Comparison of ENCODE assay signal across 8 cellular contexts in genomic region chr6:167141667-167142432, GRCh38. TPM values are rescaled to one million over a fixed set of nuclear protein-coding genes. Genes with fewer than 3 reads are reported as not detected.
DNase-seq lines count a peak whose midpoint lies in the region; ATAC-seq and TF ChIP-seq lines count a peak whose summit lies in the region.

No MANE protein-coding gene starts in this region.

- POLR2A ChIA-PET in activated naive CD8-positive, alpha-beta T cell treated with anti-CD3 and anti-CD28 coated beads, Interleukin-2, amount 10 ng/mL, durations not matched to agents 7 days and 5 days (lab: Charles Lee) = interaction anchor here (1.2 kb wide), 1 partner anchor 143 kb away, joined by 4 read pairs; the partner anchor contains the start of gene CEP43

- peaks cover 3% of the 10 kb centered on the region for H3K4me1 Mint-ChIP-seq in activated naive CD8-positive, alpha-beta T cell treated with anti-CD3 and anti-CD28 coated beads, Interleukin-2, amount 10 ng/mL, durations not matched to agents 7 days and 5 days

- no peak overlapping the region for H3K4me3 Mint-ChIP-seq in activated naive CD8-positive, alpha-beta T cell treated with anti-CD3 and anti-CD28 coated beads, Interleukin-2, amount 10 ng/mL, durations not matched to agents 7 days and 5 days

- no peak overlapping the region for H3K4me3 ChIP-seq in BE2C (ENCODE audit: low read depth, low read length)

- H3K27me3 ChIP-seq in BE2C = no peaks in the 10 kb centered on the region

- H3K9me3 ChIP-seq in BE2C = no peaks in the 10 kb centered on the region

- peak; percentile 89 for TF ChIP-seq CTCF in BE2C (IDR thresholded peaks at IDR 0.05; ENCODE audit: low read depth, low read length)

- ATAC-seq in GM18909 (IDR thresholded peaks at IDR 0.05; ENCODE audit: poor library complexity, unreplicated experiment) = peak; percentile 65
- ATAC-seq in HG03439 (IDR thresholded peaks at IDR 0.05; ENCODE audit: unreplicated experiment) = peak; percentile 53
- ATAC-seq in activated naive CD8-positive, alpha-beta T cell treated with anti-CD3 and anti-CD28 coated beads, Interleukin-2, amount 10 ng/mL, durations not matched to agents 7 days and 5 days (ENCODE audit: low read depth) = peak; percentile 80

- no peaks in the 10 kb centered on the region for H3K36me3 Mint-ChIP-seq in activated naive CD8-positive, alpha-beta T cell treated with anti-CD3 and anti-CD28 coated beads, Interleukin-2, amount 10 ng/mL, durations not matched to agents 7 days and 5 days

- no peaks in the 10 kb centered on the region for H3K4me1 ChIP-seq in BE2C

- H3K36me3 ChIP-seq in BE2C = no peaks in the 10 kb centered on the region

- H3K9me3 Mint-ChIP-seq in activated naive CD8-positive, alpha-beta T cell treated with anti-CD3 and anti-CD28 coated beads, Interleukin-2, amount 10 ng/mL, durations not matched to agents 7 days and 5 days = no peaks in the 10 kb centered on the region

- DNase-seq in BE2C (peak; percentile 66), RKO (ENCODE audit: low spot score) (peak; percentile 47), iPS-NIHi7 (ENCODE audit: extremely low spot score) (peak; percentile 84), foreskin melanocyte (no peak)
- DNase-seq in activated naive CD8-positive, alpha-beta T cell treated with anti-CD3 and anti-CD28 coated beads, Interleukin-2, amount 10 ng/mL, durations not matched to agents 7 days and 5 days = peak; percentile 66
- DNase-seq in stimulated activated CD4-positive, alpha-beta T cell treated with anti-CD3 and anti-CD28 coated beads, Interleukin-1b, Interleukin-23, amount 100 ng/mL, for 48 hours = peak; percentile 27

- peaks cover 21% of the 10 kb centered on the region for H3K27me3 Mint-ChIP-seq in activated naive CD8-positive, alpha-beta T cell treated with anti-CD3 and anti-CD28 coated beads, Interleukin-2, amount 10 ng/mL, durations not matched to agents 7 days and 5 days

- H3K27ac Mint-ChIP-seq in activated naive CD8-positive, alpha-beta T cell treated with anti-CD3 and anti-CD28 coated beads, Interleukin-2, amount 10 ng/mL, durations not matched to agents 7 days and 5 days = no peak overlapping the region

RNA-seq across cellular contexts. Expression of gene GPR31, which starts 15.9 kb away (rescaled TPM):
- not detected for polyA plus RNA-seq in BE2C (2012; ENCODE audit: insufficient read depth, insufficient read length, low read depth)
- not detected for total RNA-seq in activated naive CD8-positive, alpha-beta T cell treated with anti-CD3 and anti-CD28 coated beads, Interleukin-2, amount 10 ng/mL, durations not matched to agents 7 days and 5 days

RNA-seq across cellular contexts. Expression of gene CCR6, which starts 19.0 kb away (rescaled TPM):
- not detected for polyA plus RNA-seq in BE2C (2012; ENCODE audit: insufficient read depth, insufficient read length, low read depth)
- total RNA-seq in activated naive CD8-positive, alpha-beta T cell treated with anti-CD3 and anti-CD28 coated beads, Interleukin-2, amount 10 ng/mL, durations not matched to agents 7 days and 5 days = 1 to 10 TPM; 3.0 to 3.6 TPM
